Comparison of ENCODE assay signal across 9 cellular contexts in genomic region chr1:173715538-173715844, GRCh38. TPM values are rescaled to one million over a fixed set of nuclear protein-coding genes. Genes with fewer than 3 reads are reported as not detected.
A peak's percentile ranks its signal among the peaks of the same experiment; 100 is the strongest.
DNase-seq lines count a peak whose midpoint lies in the region; ATAC-seq, FAIRE-seq and TF ChIP-seq lines count a peak whose summit lies in the region.
"Had no signal": no experiment of that assay in that cellular context is flagged by ENCODE, and none has a peak within 500 bp of the region (broad histone marks: within the 10 kb centered on the region; RNA-seq: fewer than 3 reads in every experiment).

No MANE protein-coding gene starts in this region.

- TF ChIP-seq POLR2A in GM12878 (IDR thresholded peaks at IDR 0.05; ENCODE audit: low read depth, low read length) (no peak), uterus (IDR thresholded peaks at IDR 0.05) (no peak)

- H3K36me3 ChIP-seq in left ventricle myocardium inferior (peaks cover 7% of the 10 kb centered on the region), GM12878 (ENCODE audit: control insufficient read depth in 2 of 2, insufficient read depth in 2 of 2, low read length in 1 of 2) (no peaks in the 10 kb centered on the region), mesenchymal stem cell (ENCODE audit: control insufficient read depth in 1 of 2, insufficient read depth in 2 of 2, low read depth in 1 of 2, low read length in 2 of 2) (peaks cover 3 to 19% of the 10 kb centered on the region in 2 experiments), uterus (no peaks in the 10 kb centered on the region)

- no peak overlapping the region for H2BK12ac ChIP-seq in mesenchymal stem cell (ENCODE audit: low read length in 2 of 2)

- H2BK5ac ChIP-seq in mesenchymal stem cell (ENCODE audit: low read depth, low read length, poor library complexity, severe bottlenecking), result no peak overlapping the region

- SMC1A ChIA-PET in GM12878 (lab: Charles Lee; ENCODE audit: uncharacterized antibody, unreplicated experiment), result interaction anchor here (0.9 to 1.9 kb wide), 6 partner anchors 17 to 298 kb away, joined by 3 to 4 read pairs (median 4); partner anchors contain the start of gene DARS2

- FAIRE-seq in GM12878 (lab: Jason Lieb, UNC), result peak; percentile 74
- FAIRE-seq: colon had no signal

- WGBS in GM12878 (ENCODE audit: insufficient coverage, insufficient replicate concordance, low lambda C conversion rate, missing lambda C conversion rate), result under 1% methylated on average over 8 of the region's 8 CpGs
- 3% methylated on average over 4 of the region's 8 CpGs for WGBS in mesenchymal stem cell

- no peak for TF ChIP-seq RAD21 in GM12878 (IDR thresholded peaks at IDR 0.05; ENCODE audit: insufficient read depth, low read depth, low read length)

- no peak overlapping the region for H2BK120ac ChIP-seq in mesenchymal stem cell (ENCODE audit: low read depth, low read length)

- no peak overlapping the region for H4K8ac ChIP-seq in mesenchymal stem cell (ENCODE audit: low read length)

- H4K91ac ChIP-seq in mesenchymal stem cell (ENCODE audit: low read length), result no peak overlapping the region

- H3K18ac ChIP-seq in mesenchymal stem cell (ENCODE audit: low read depth in 1 of 2, low read length in 2 of 2), result peak overlapping the region in 1 of 2 experiments; percentile 79

- H3K4me2 ChIP-seq in GM12878 (ENCODE audit: control insufficient read depth, insufficient read depth), result peak overlapping the region; percentile 52; the same call in 1 of the 2 replicates
- peak overlapping the region; percentile 37 for H3K4me2 ChIP-seq in mesenchymal stem cell (ENCODE audit: low read length, poor library complexity, severe bottlenecking)

- no peak overlapping the region for H3K14ac ChIP-seq in mesenchymal stem cell (ENCODE audit: low read length in 2 of 2)

- peaks cover 26% of the 10 kb centered on the region for H3K79me2 ChIP-seq in GM12878 (ENCODE audit: control insufficient read depth, insufficient read depth, low read length)

- DNase-seq in left ventricle myocardium inferior (no peak), left ventricle myocardium superior (no peak), GM12878 (ENCODE audit: low read depth, low spot score) (peak; percentile 5), mesenchymal stem cell (no peak), uterus (no peak), NCI-H345 treated with DMSO at 0.1 percent for 48 hours (lab: John Stamatoyannopoulos, UW; ENCODE audit: unreplicated experiment) (no peak), NCI-H82 treated with DMSO at 0.1 percent for 48 hours (lab: John Stamatoyannopoulos, UW; ENCODE audit: unreplicated experiment) (no peak), DMS53 (lab: John Stamatoyannopoulos, UW) (no peak)

- RAD21 ChIA-PET in GM12878 (lab: Charles Lee; ENCODE audit: unreplicated experiment), result interaction anchor here (0.7 to 2.5 kb wide), 6 partner anchors 109 to 503 kb away, joined by 3 to 9 read pairs (median 4); partner anchors contain the start of gene DARS2

- no peak for TF ChIP-seq CTCF in left ventricle myocardium inferior (IDR thresholded peaks at IDR 0.05; ENCODE audit: borderline replicate concordance)
- TF ChIP-seq CTCF in GM12878 (IDR thresholded peaks at IDR 0.05 in 2 of 3, conservative IDR thresholded peaks at IDR 0.05 in 1 of 3; ENCODE audit: control insufficient read depth in 2 of 3, extremely low read depth in 1 of 3, insufficient read depth in 1 of 3, low read depth in 3 of 3, low read length in 3 of 3), result no peak
- TF ChIP-seq CTCF in uterus (IDR thresholded peaks at IDR 0.05), result no peak

- H2AK5ac ChIP-seq in mesenchymal stem cell (ENCODE audit: low read length, severe bottlenecking), result no peak overlapping the region

- no peaks in the 10 kb centered on the region for H3K9me3 ChIP-seq in left ventricle myocardium inferior (replicated peaks)
- no peaks in the 10 kb centered on the region for H3K9me3 ChIP-seq in GM12878 (replicated peaks; ENCODE audit: control insufficient read depth, insufficient read depth, low read length)
- no peaks in the 10 kb centered on the region for H3K9me3 ChIP-seq in mesenchymal stem cell (ENCODE audit: control insufficient read depth, low read length)
- H3K9me3 ChIP-seq in uterus, result no peaks in the 10 kb centered on the region

- no peak overlapping the region for H3K4ac ChIP-seq in mesenchymal stem cell (ENCODE audit: low read depth in 1 of 2, low read length in 2 of 2)

- intact Hi-C loops in left ventricle myocardium inferior (cut with micrococcal nuclease) (loop anchor here (10.0 kb wide), 1 partner anchor 291 kb away; no protein-coding TSS in a partner anchor), left ventricle myocardium superior (cut with micrococcal nuclease) (loop anchor here (10.0 kb wide), 1 partner anchor 281 kb away; no protein-coding TSS in a partner anchor), GM12878 (cut with micrococcal nuclease; ENCODE audit: unreplicated experiment) (loop anchor here (2.0 to 10.0 kb wide), 2 partner anchors 109 to 281 kb away; partner anchors contain the start of genes CENPL and DARS2), uterus (cut with DNase I; ENCODE audit: low total_unique reads) (no loop called here)

- H3K23ac ChIP-seq in mesenchymal stem cell (ENCODE audit: low read length in 2 of 2), result no peak overlapping the region

- peaks cover 4% of the 10 kb centered on the region for H3K27me3 ChIP-seq in left ventricle myocardium inferior (ENCODE audit: low read depth)
- no peaks in the 10 kb centered on the region for H3K27me3 ChIP-seq in GM12878 (replicated peaks in 1 of 2; ENCODE audit: control insufficient read depth in 2 of 2, insufficient read depth in 2 of 2, low read length in 1 of 2)
- H3K27me3 ChIP-seq in mesenchymal stem cell (ENCODE audit: control insufficient read depth in 1 of 2, insufficient read depth in 1 of 2, low read length in 2 of 2), result peaks cover 0 to 8% of the 10 kb centered on the region in 2 experiments
- H3K27me3 ChIP-seq in uterus, result no peaks in the 10 kb centered on the region

- no peak overlapping the region for H2BK15ac ChIP-seq in mesenchymal stem cell (ENCODE audit: low read depth, poor library complexity, severe bottlenecking)

- H2AFZ ChIP-seq in GM12878 (ENCODE audit: control insufficient read depth, low read depth, low read length) (peak overlapping the region; percentile 98), mesenchymal stem cell (ENCODE audit: low read depth, low read length) (no peak overlapping the region)

- no peak for TF ChIP-seq EP300 in GM12878 (IDR thresholded peaks at IDR 0.05; ENCODE audit: borderline replicate concordance in 1 of 2, control insufficient read depth in 1 of 2, low read depth in 2 of 2, low read length in 2 of 2)

- H3K4me1 ChIP-seq in left ventricle myocardium inferior (peaks cover 38% of the 10 kb centered on the region), GM12878 (ENCODE audit: control insufficient read depth, insufficient read depth, low read length) (peaks cover 3% of the 10 kb centered on the region; the same call in 1 of the 2 replicates), mesenchymal stem cell (ENCODE audit: control insufficient read depth, insufficient read depth, low read depth, low read length) (peaks cover 1% of the 10 kb centered on the region), uterus (no peaks in the 10 kb centered on the region)

- POLR2A ChIA-PET in GM12878 (lab: Charles Lee), result interaction anchor here (0.5 to 1.4 kb wide), 3 partner anchors 8 to 108 kb away, joined by 3 to 6 read pairs (median 4); partner anchors contain the start of gene DARS2

- peak overlapping the region; percentile 93 for H3K4me3 ChIP-seq in left ventricle myocardium inferior
- H3K4me3 ChIP-seq in GM12878, result peak overlapping the region; percentile 92
- peak overlapping the region; percentile 78 to 82 for H3K4me3 ChIP-seq in mesenchymal stem cell (ENCODE audit: insufficient read depth in 1 of 2, low read depth in 1 of 2, low read length in 2 of 2)
- H3K4me3 ChIP-seq in uterus, result peak overlapping the region; percentile 69 to 89

- H3K27ac ChIP-seq in left ventricle myocardium inferior (replicated peaks) (peak overlapping the region; percentile 96), GM12878 (ENCODE audit: control insufficient read depth, insufficient read depth) (peak overlapping the region; percentile 71), mesenchymal stem cell (ENCODE audit: low read length, poor library complexity, severe bottlenecking) (peak overlapping the region; percentile 84), uterus (peak overlapping the region; percentile 84 to 87)

- BruUV-seq in GM12878 (replicated peaks; lab: Mats Ljungman, UMichigan), result no TSS peak

- no peak for ATAC-seq in left ventricle myocardium superior
- ATAC-seq in GM12878, result no peak; the same call in 2 of the 3 replicates

- H3K9ac ChIP-seq in GM12878 (ENCODE audit: control insufficient read depth, insufficient read depth, low read length) (peak overlapping the region; percentile 86), mesenchymal stem cell (ENCODE audit: low read length) (peak overlapping the region; percentile 89)

- H3K79me1 ChIP-seq in mesenchymal stem cell (replicated peaks; ENCODE audit: low read length, poor library complexity, severe bottlenecking), result peaks cover 6% of the 10 kb centered on the region

- no peaks in the 10 kb centered on the region for H4K20me1 ChIP-seq in GM12878 (ENCODE audit: control insufficient read depth, insufficient read depth)

- in situ Hi-C loops in GM12878 (cut with MboI), result no loop called here

- CTCF ChIA-PET in GM12878 (lab: Yijun Ruan, JAX), result interaction anchor here (1.0 to 1.1 kb wide), 2 partner anchors 51 to 295 kb away, joined by 3 to 4 read pairs; no protein-coding TSS in a partner anchor

RNA-seq across cellular contexts. Expression of gene KLHL20, which starts 0.7 kb away (rescaled TPM):
- 16.2 TPM for total RNA-seq in left ventricle myocardium inferior
- 16.4 TPM for total RNA-seq in left ventricle myocardium superior
- 49.4 and 56.0 TPM in 2 replicates for total RNA-seq in GM12878 (2013; cell fraction: nucleolus; rRNA removed)
- total RNA-seq in GM12878 (2014; rRNA removed), result 9.0 and 9.2 TPM in 2 replicates
- total RNA-seq in GM12878 (2014; rRNA removed; fragmentation: Illumina TruSeq; extraction: Trizol), result 11.0 and 11.3 TPM in 2 replicates
- total RNA-seq in GM12878 (2021), result 12.5 and 14.0 TPM in 2 replicates
- 4.5 TPM for polyA plus RNA-seq in GM12878 (2011; ENCODE audit: low read depth)
- 12.7 and 14.3 TPM in 2 replicates for polyA plus RNA-seq in GM12878 (2011; rRNA removed)
- polyA plus RNA-seq in GM12878 (2011; cell fraction: cytosol; rRNA removed), result 7.2 and 7.9 TPM in 2 replicates
- polyA plus RNA-seq in GM12878 (2011; cell fraction: nucleus; rRNA removed), result 10.0 and 12.1 TPM in 2 replicates
- 5.9 and 6.9 TPM in 2 replicates for polyA plus RNA-seq in GM12878 (2012)
- 12.0 and 13.1 TPM in 2 replicates for polyA plus RNA-seq in GM12878 (2014; fragmentation: Illumina TruSeq; extraction: Trizol)
- 1 to 10 TPM; 3.8 to 5.8 TPM for polyA plus RNA-seq in GM12878 (2014; fragmentation: Nextera tagmentation; extraction: Ambion mirVana)
- 8.6 and 9.1 TPM in 2 replicates for polyA plus RNA-seq in GM12878 (2014; rRNA removed)
- polyA plus RNA-seq in GM12878 (2016; fragmentation: Nextera tagmentation; extraction: Ambion mirVana), result 10 to 100 TPM in 1 of 2 experiments, 1 to 10 TPM in 1; 7.0 to 10.8 TPM
- 20.1 and 22.2 TPM in 2 replicates for polyA minus RNA-seq in GM12878 (2011; rRNA and poly(A)+ RNA removed)
- 4.4 and 6.5 TPM in 2 replicates for polyA minus RNA-seq in GM12878 (2011; cell fraction: cytosol; rRNA and poly(A)+ RNA removed)
- 11.0 and 14.9 TPM in 2 replicates for polyA minus RNA-seq in GM12878 (2011; cell fraction: nucleus; rRNA and poly(A)+ RNA removed)
- 15.9 TPM for polyA plus RNA-seq in mesenchymal stem cell (2013, experiment 1 of 2)
- polyA plus RNA-seq in mesenchymal stem cell (2013, experiment 2 of 2), result 15.2 TPM
- total RNA-seq in uterus, result 10 to 100 TPM in 3 of 4 donors, 1 to 10 TPM in 1; 7.2 to 82.6 (median 51.9) TPM

RNA-seq across cellular contexts. Expression of gene ANKRD45, which starts 45.8 kb away (rescaled TPM):
- total RNA-seq in left ventricle myocardium inferior, result 0.25 TPM
- total RNA-seq in left ventricle myocardium superior, result 0.17 TPM
- 0.44 TPM in 1 of 2 replicates, not detected in the other for total RNA-seq in GM12878 (2013; cell fraction: nucleolus; rRNA removed)
- not detected in 2 replicates for total RNA-seq in GM12878 (2014; rRNA removed)
- total RNA-seq in GM12878 (2014; rRNA removed; fragmentation: Illumina TruSeq; extraction: Trizol), result not detected in 2 replicates
- not detected in 2 replicates for total RNA-seq in GM12878 (2021)
- not detected for polyA plus RNA-seq in GM12878 (2011; ENCODE audit: low read depth)
- 0.06 and 0.14 TPM in 2 replicates for polyA plus RNA-seq in GM12878 (2011; rRNA removed)
- polyA plus RNA-seq in GM12878 (2011; cell fraction: cytosol; rRNA removed), result not detected in 2 replicates
- polyA plus RNA-seq in GM12878 (2011; cell fraction: nucleus; rRNA removed), result 0.07 TPM in 1 of 2 replicates, not detected in the other
- 0.11 TPM in 1 of 2 replicates, not detected in the other for polyA plus RNA-seq in GM12878 (2012)
- polyA plus RNA-seq in GM12878 (2014; fragmentation: Illumina TruSeq; extraction: Trizol), result 0.04 TPM in 1 of 2 replicates, not detected in the other
- polyA plus RNA-seq in GM12878 (2014; fragmentation: Nextera tagmentation; extraction: Ambion mirVana), result under 1 TPM in 1 of 2 experiments, not detected in 1; 0.13 TPM
- not detected in 2 replicates for polyA plus RNA-seq in GM12878 (2014; rRNA removed)
- polyA plus RNA-seq in GM12878 (2016; fragmentation: Nextera tagmentation; extraction: Ambion mirVana), result under 1 TPM; 0.09 to 0.15 TPM
- polyA minus RNA-seq in GM12878 (2011; rRNA and poly(A)+ RNA removed), result not detected in 2 replicates
- not detected in 2 replicates for polyA minus RNA-seq in GM12878 (2011; cell fraction: cytosol; rRNA and poly(A)+ RNA removed)
- not detected in 2 replicates for polyA minus RNA-seq in GM12878 (2011; cell fraction: nucleus; rRNA and poly(A)+ RNA removed)
- 0.08 TPM for polyA plus RNA-seq in mesenchymal stem cell (2013, experiment 1 of 2)
- polyA plus RNA-seq in mesenchymal stem cell (2013, experiment 2 of 2), result not detected
- 10 to 100 TPM in 1 of 4 donors, 1 to 10 TPM in 1, under 1 TPM in 1, not detected in 1; 0.51 to 10.2 (median 2.8) TPM for total RNA-seq in uterus
